Comparison of ENCODE assay signal across 1 cellular context in genomic region chr14:81363746-81364400, GRCh38.
TF ChIP-seq lines count a peak whose summit lies in the region.

No MANE protein-coding gene starts in this region.

TF ChIP-seq in GM23338, 12 proteins besides CTCF, POLR2A, EP300 and RAD21 (continued from another document):
- TF ChIP-seq ZNF462 (CRISPR knock-in tag; IDR thresholded peaks at IDR 0.05) (no peak), EZH2 (IDR thresholded peaks at IDR 0.05; ENCODE audit: low read depth, unreplicated experiment) (no peak), JUNB (IDR thresholded peaks at IDR 0.05; ENCODE audit: unreplicated experiment) (no peak), POLR2AphosphoS5 (IDR thresholded peaks at IDR 0.05; ENCODE audit: low read depth) (no peak)
